In genomic region chr6:10951675-10952282, GRCh38 we compare ENCODE assay signal across 8 cellular contexts.
DNase-seq lines count a peak whose midpoint lies in the region; ATAC-seq, FAIRE-seq and TF ChIP-seq lines count a peak whose summit lies in the region.

No MANE protein-coding gene starts in this region.

- ATAC-seq in GM18861 (IDR thresholded peaks at IDR 0.05; ENCODE audit: unreplicated experiment), result no peak

- H3K27ac ChIP-seq in vagina, result no peak overlapping the region

- no peaks in the 10 kb centered on the region for H3K36me3 ChIP-seq in vagina

- H3K4me1 ChIP-seq in vagina, result no peaks in the 10 kb centered on the region

- DNase-seq in AML-193 (lab: John Stamatoyannopoulos, UW) (peak; percentile 29 to 51), HCEC 1CT (peak; percentile 85), RCC 7860 (ENCODE audit: low spot score) (peak; percentile 24), fibroblast of peridontal ligament (ENCODE audit: extremely low read depth) (peak; percentile 73), retinal pigment epithelial cell (ENCODE audit: low read depth) (peak; percentile 36), vagina (ENCODE audit: extremely low spot score in 2 of 2) (no peak)
- no peak for DNase-seq in activated CD4-positive, alpha-beta T cell treated with anti-CD3 and anti-CD28 coated beads, Interleukin-2, amount 50 U/mL, for 4 hours

- peak; percentile 79 for TF ChIP-seq CTCF in retinal pigment epithelial cell (conservative IDR thresholded peaks at IDR 0.05; ENCODE audit: low read depth, low read length)
- TF ChIP-seq CTCF in vagina (IDR thresholded peaks at IDR 0.05), result peak in 1 of 3 experiments; percentile 35

- FAIRE-seq in RCC 7860 (lab: Jason Lieb, UNC), result peak; percentile 68

- H3K4me3 ChIP-seq in retinal pigment epithelial cell (ENCODE audit: low read length), result no peak overlapping the region
- H3K4me3 ChIP-seq in vagina, result no peak overlapping the region

- no peaks in the 10 kb centered on the region for H3K27me3 ChIP-seq in vagina

- H3K9me3 ChIP-seq in vagina, result no peaks in the 10 kb centered on the region

- no peak for TF ChIP-seq POLR2A in vagina (IDR thresholded peaks at IDR 0.05)

- intact Hi-C loops in vagina (cut with DNase I), result loop anchor here (10.0 kb wide), 1 partner anchor 113 kb away; no protein-coding TSS in a partner anchor

Comparison
In these comparisons a context has a peak if more than half of its experiments do, and no peak if none do; other contexts are left out.
1. DNase-seq: peak in AML-193 (2 of 2), HCEC 1CT (single experiment), RCC 7860 (single experiment), fibroblast of peridontal ligament (single experiment) and retinal pigment epithelial cell (single experiment); none in activated CD4-positive, alpha-beta T cell treated with anti-CD3 and anti-CD28 coated beads, Interleukin-2, amount 50 U/mL, for 4 hours (0 of 2) and vagina (0 of 2).